In the genomic region with DNA sequence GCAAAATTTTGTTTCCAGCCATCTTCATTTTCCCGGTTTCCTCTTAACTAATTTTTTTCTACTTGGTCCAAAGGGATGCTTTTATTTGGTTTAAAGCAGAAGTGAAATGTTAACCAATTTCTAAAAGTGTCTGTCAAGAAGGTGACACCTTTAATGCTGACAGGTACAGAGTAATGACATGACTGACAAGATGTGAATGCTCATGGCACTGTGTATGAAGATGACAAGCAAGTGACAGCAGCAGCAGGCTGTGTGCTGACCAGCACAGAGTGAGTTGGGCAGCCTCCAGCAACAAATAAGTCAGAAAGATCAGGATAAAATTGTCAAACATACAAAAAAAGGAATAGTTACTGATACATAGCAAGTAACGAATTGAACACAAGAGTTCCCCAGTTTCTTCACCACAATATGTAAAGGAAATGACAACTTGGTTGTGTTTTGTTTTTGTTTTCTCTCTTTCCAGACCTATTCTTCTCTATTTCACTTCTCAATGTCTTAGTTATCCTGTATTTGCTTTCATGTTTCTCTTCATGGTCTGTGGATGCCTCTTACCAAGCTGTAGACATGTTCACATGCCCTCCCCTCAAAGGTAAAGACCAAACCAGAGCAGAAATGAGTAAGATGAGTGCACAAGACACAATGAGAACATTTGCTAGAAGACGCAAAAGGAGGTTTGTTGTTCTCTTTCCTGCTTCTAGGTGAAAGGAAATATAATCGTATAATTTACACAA, we compare ENCODE assay signal across 19 cellular contexts.
DNase-seq lines count a peak whose midpoint lies in the region; ATAC-seq and TF ChIP-seq lines count a peak whose summit lies in the region.
"Had no signal": no experiment of that assay in that cellular context is flagged by ENCODE, and none has a peak within 500 bp of the region (broad histone marks: within the 10 kb centered on the region; RNA-seq: fewer than 3 reads in every experiment).

No MANE protein-coding gene starts in this region.

- ATAC-seq in GM19023 (IDR thresholded peaks at IDR 0.05; ENCODE audit: unreplicated experiment) (peak; percentile 61), GM21717 (IDR thresholded peaks at IDR 0.05; ENCODE audit: unreplicated experiment) (peak; percentile 86), HG03039 (IDR thresholded peaks at IDR 0.05; ENCODE audit: unreplicated experiment) (peak; percentile 53)

- H3K27me3 ChIP-seq in mammary epithelial cell (ENCODE audit: insufficient read depth, low read length) (no peaks in the 10 kb centered on the region), prostate gland (replicated peaks; ENCODE audit: insufficient read depth) (no peaks in the 10 kb centered on the region)
- H3K27me3 ChIP-seq: stomach had no signal

- H3K27ac ChIP-seq in mammary epithelial cell (ENCODE audit: insufficient read depth, low read depth, low read length) (no peak overlapping the region), prostate gland (no peak overlapping the region)
- H3K27ac ChIP-seq: C4-2B, skin epidermis, stomach had no signal

- no peak overlapping the region for H2AFZ ChIP-seq in mammary epithelial cell (ENCODE audit: low read depth, low read length)

- H3K4me1 ChIP-seq in mammary epithelial cell (ENCODE audit: insufficient read depth, low read length) (peaks cover 21% of the 10 kb centered on the region), prostate gland (replicated peaks) (no peaks in the 10 kb centered on the region)
- H3K4me1 ChIP-seq: stomach had no signal

- H3K36me3 ChIP-seq in mammary epithelial cell (ENCODE audit: insufficient read depth, low read length) (no peaks in the 10 kb centered on the region), prostate gland (no peaks in the 10 kb centered on the region)
- H3K36me3 ChIP-seq: stomach had no signal

- WGBS in mammary epithelial cell (ENCODE audit: low coverage, missing lambda C conversion rate), result 74% methylated on average over 4 of the region's 4 CpGs
- WGBS in prostate gland, result 78% methylated on average over 4 of the region's 4 CpGs

- CTCF ChIA-PET in mammary epithelial cell (lab: Charles Lee; ENCODE audit: low non-redundant PET), result no interaction called here

- BruUV-seq in mammary epithelial cell (replicated peaks; lab: Mats Ljungman, UMichigan), result no TSS peak

- dilution Hi-C loops in mammary epithelial cell (cut with HindIII; ENCODE audit: low sequenced_read_pairs), result no loop called here

- H3K4me2 ChIP-seq in mammary epithelial cell (ENCODE audit: insufficient read depth, low read depth, low read length), result no peak overlapping the region

- no peak for TF ChIP-seq CTCF in mammary epithelial cell (conservative IDR thresholded peaks at IDR 0.05 in 1 of 2, IDR thresholded peaks at IDR 0.05 in 1 of 2; ENCODE audit: extremely low read depth in 1 of 2, insufficient read depth in 1 of 2, low read depth in 1 of 2, low read length in 2 of 2)
- TF ChIP-seq CTCF in prostate gland (IDR thresholded peaks at IDR 0.05), result no peak

- H3K9ac ChIP-seq in mammary epithelial cell (ENCODE audit: insufficient read depth, low read length), result no peak overlapping the region

- H3K4me3 ChIP-seq in mammary epithelial cell (replicated peaks in 1 of 3; ENCODE audit: insufficient read depth in 1 of 3, low read depth in 2 of 3, low read length in 3 of 3) (no peak overlapping the region), prostate gland (no peak overlapping the region)
- H3K4me3 ChIP-seq: skin epidermis, stomach had no signal

- H3K9me3 ChIP-seq in mammary epithelial cell (replicated peaks; ENCODE audit: insufficient read depth, low read length) (no peaks in the 10 kb centered on the region), prostate gland (no peaks in the 10 kb centered on the region)
- H3K9me3 ChIP-seq: stomach had no signal

- in situ Hi-C loops in mammary epithelial cell (cut with MboI; ENCODE audit: low sequenced_read_pairs in 2 of 2), result loop anchor here in 1 of 2 donors (25.0 kb wide), 1 partner anchor 1148 kb away; no protein-coding TSS in a partner anchor

- TF ChIP-seq POLR2A in prostate gland (IDR thresholded peaks at IDR 0.05), result no peak

- H4K20me1 ChIP-seq in mammary epithelial cell (ENCODE audit: insufficient read depth, low read length), result no peaks in the 10 kb centered on the region

- intact Hi-C loops in mammary epithelial cell (cut with micrococcal nuclease) (no loop called here), prostate gland (cut with DNase I) (no loop called here)

- H3K79me2 ChIP-seq in mammary epithelial cell (ENCODE audit: insufficient read depth, low read length), result no peaks in the 10 kb centered on the region

- DNase-seq in NCI-H748 treated with DMSO at 0.1 percent for 48 hours (lab: John Stamatoyannopoulos, UW), result no peak
- no peak for DNase-seq in mammary epithelial cell
- DNase-seq in NK-92 (lab: John Stamatoyannopoulos, UW; ENCODE audit: unreplicated experiment), result no peak
- DNase-seq in prostate gland (ENCODE audit: low spot score), result no peak
- DNase-seq: activated CD4-positive, alpha-beta T cell treated with anti-CD3 and anti-CD28 coated beads, Interleukin-2, amount 50 U/mL, for 1 hour; anterior cingulate cortex; DND-41; glutamatergic neuron; HCEC 1CT; NCI-H187; occipital lobe; SHP77 treated with DMSO at 0.1 percent for 48 hours; stomach; T1000 had no signal
